In the genomic region with DNA sequence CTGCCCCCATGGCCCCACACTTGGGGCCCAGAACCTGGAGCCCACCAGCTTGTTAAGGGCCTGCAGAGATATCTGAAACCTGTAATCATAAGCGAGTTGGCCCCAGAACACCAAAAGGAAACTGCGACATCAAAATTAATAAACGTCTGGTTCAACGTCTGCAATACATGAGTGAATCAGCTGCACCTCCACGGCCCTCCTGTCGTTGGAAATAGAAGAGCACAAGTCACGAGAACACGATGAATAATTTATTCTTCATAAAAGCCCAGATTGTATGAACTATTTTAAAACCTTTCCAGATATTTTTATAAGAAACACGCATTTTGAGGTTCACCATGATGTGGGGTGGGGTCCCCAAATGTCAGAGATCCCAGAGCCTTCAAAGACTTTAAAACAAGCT, we compare ENCODE assay signal across 19 cellular contexts. TPM values are rescaled to one million over a fixed set of nuclear protein-coding genes. Genes with fewer than 3 reads are reported as not detected.
"Had no signal": no experiment of that assay in that cellular context is flagged by ENCODE, and none has a peak within 500 bp of the region (broad histone marks: within the 10 kb centered on the region; RNA-seq: fewer than 3 reads in every experiment).

No MANE protein-coding gene starts in this region.

- H3K27ac ChIP-seq: adrenal gland, body of pancreas, neutrophil, thyroid gland, VCaP had no signal

- DNase-seq: activated CD4-positive, alpha-beta T cell treated with anti-CD3 and anti-CD28 coated beads, Interleukin-2, amount 50 U/mL, for 48 hours; activated CD8-positive, alpha-beta memory T cell treated with anti-CD3 and anti-CD28 coated beads, Interleukin-2, amount 10 ng/mL, durations not matched to agents 7 days and 5 days; activated naive CD4-positive, alpha-beta T cell treated with anti-CD3 and anti-CD28 coated beads, Interleukin-2, amount 10 ng/mL, durations not matched to agents 7 days and 5 days; activated T-cell treated with anti-CD3 and anti-CD28 coated beads, Interleukin-2, amount 50 U/mL, for 24 hours; adrenal gland; body of pancreas; left colon; mucosa of descending colon; naive thymus-derived CD8-positive, alpha-beta T cell; stimulated activated CD4-positive, alpha-beta T cell treated with anti-CD3 and anti-CD28 coated beads, Interleukin-1b, Interleukin-23, amount 100 ng/mL, for 48 hours; thyroid gland had no signal

- H3K4me3 ChIP-seq: adrenal gland, body of pancreas, gastroesophageal sphincter, lung, mucosa of descending colon, thyroid gland had no signal

- H3K4me1 Mint-ChIP-seq: activated CD8-positive, alpha-beta memory T cell treated with anti-CD3 and anti-CD28 coated beads, Interleukin-2, amount 10 ng/mL, durations not matched to agents 7 days and 5 days; activated naive CD4-positive, alpha-beta T cell treated with anti-CD3 and anti-CD28 coated beads, Interleukin-2, amount 10 ng/mL, durations not matched to agents 7 days and 5 days; central memory CD8-positive, alpha-beta T cell; naive thymus-derived CD8-positive, alpha-beta T cell had no signal

- H3K27ac Mint-ChIP-seq: activated CD8-positive, alpha-beta memory T cell treated with anti-CD3 and anti-CD28 coated beads, Interleukin-2, amount 10 ng/mL, durations not matched to agents 7 days and 5 days; activated naive CD4-positive, alpha-beta T cell treated with anti-CD3 and anti-CD28 coated beads, Interleukin-2, amount 10 ng/mL, durations not matched to agents 7 days and 5 days; activated T-cell treated with anti-CD3 and anti-CD28 coated beads, Interleukin-2, amount 50 U/mL, for 24 hours; dendritic cell treated with granulocyte-macrophage colony-stimulating factor and Interleukin-4, amounts not matched to agents 40 ng/mL and 50 ng/mL, for 4 days; naive thymus-derived CD8-positive, alpha-beta T cell had no signal

- H3K4me3 Mint-ChIP-seq: activated CD8-positive, alpha-beta memory T cell treated with anti-CD3 and anti-CD28 coated beads, Interleukin-2, amount 10 ng/mL, durations not matched to agents 7 days and 5 days; activated naive CD4-positive, alpha-beta T cell treated with anti-CD3 and anti-CD28 coated beads, Interleukin-2, amount 10 ng/mL, durations not matched to agents 7 days and 5 days; activated T-cell treated with anti-CD3 and anti-CD28 coated beads, Interleukin-2, amount 50 U/mL, for 24 hours; central memory CD8-positive, alpha-beta T cell; dendritic cell treated with granulocyte-macrophage colony-stimulating factor and Interleukin-4, amounts not matched to agents 40 ng/mL and 50 ng/mL, for 4 days had no signal

- H3K4me1 ChIP-seq: adrenal gland, body of pancreas, thyroid gland had no signal

- H3K36me3 Mint-ChIP-seq: activated CD8-positive, alpha-beta memory T cell treated with anti-CD3 and anti-CD28 coated beads, Interleukin-2, amount 10 ng/mL, durations not matched to agents 7 days and 5 days; activated naive CD4-positive, alpha-beta T cell treated with anti-CD3 and anti-CD28 coated beads, Interleukin-2, amount 10 ng/mL, durations not matched to agents 7 days and 5 days; naive thymus-derived CD8-positive, alpha-beta T cell had no signal

- H3K9me3 ChIP-seq: adrenal gland, body of pancreas, gastroesophageal sphincter, mucosa of descending colon, neutrophil, thyroid gland had no signal

- H3K9me3 Mint-ChIP-seq: activated naive CD4-positive, alpha-beta T cell treated with anti-CD3 and anti-CD28 coated beads, Interleukin-2, amount 10 ng/mL, durations not matched to agents 7 days and 5 days; activated T-cell treated with anti-CD3 and anti-CD28 coated beads, Interleukin-2, amount 50 U/mL, for 24 hours; central memory CD8-positive, alpha-beta T cell had no signal

- H3K27me3 ChIP-seq: adrenal gland, body of pancreas, gastroesophageal sphincter, neutrophil, thyroid gland had no signal

- H3K27me3 Mint-ChIP-seq: activated CD8-positive, alpha-beta memory T cell treated with anti-CD3 and anti-CD28 coated beads, Interleukin-2, amount 10 ng/mL, durations not matched to agents 7 days and 5 days; activated naive CD4-positive, alpha-beta T cell treated with anti-CD3 and anti-CD28 coated beads, Interleukin-2, amount 10 ng/mL, durations not matched to agents 7 days and 5 days; central memory CD8-positive, alpha-beta T cell had no signal

- ATAC-seq: activated CD8-positive, alpha-beta memory T cell treated with anti-CD3 and anti-CD28 coated beads, Interleukin-2, amount 10 ng/mL, durations not matched to agents 7 days and 5 days; body of pancreas; gastroesophageal sphincter; left colon; mucosa of descending colon; naive thymus-derived CD8-positive, alpha-beta T cell; SK-N-SH treated with all-trans-retinoic acid at 6 μM for 48 hours had no signal

- H3K36me3 ChIP-seq: adrenal gland, gastroesophageal sphincter, neutrophil, thyroid gland had no signal

RNA-seq across cellular contexts. Expression of gene CMKLR1, which starts 9.7 kb away (rescaled TPM):
- total RNA-seq: activated CD8-positive, alpha-beta memory T cell treated with anti-CD3 and anti-CD28 coated beads, Interleukin-2, amount 10 ng/mL, durations not matched to agents 7 days and 5 days; T-helper 1 cell treated with Interleukin-12 subunit alpha and Interleukin-12 subunit beta and Interleukin-4 antibody, amounts not matched to agents 30 ng/mL and 1 ng/mL, for 36 hours had no signal
